18 cellular contexts compared by ENCODE assay signal in the genomic region with DNA sequence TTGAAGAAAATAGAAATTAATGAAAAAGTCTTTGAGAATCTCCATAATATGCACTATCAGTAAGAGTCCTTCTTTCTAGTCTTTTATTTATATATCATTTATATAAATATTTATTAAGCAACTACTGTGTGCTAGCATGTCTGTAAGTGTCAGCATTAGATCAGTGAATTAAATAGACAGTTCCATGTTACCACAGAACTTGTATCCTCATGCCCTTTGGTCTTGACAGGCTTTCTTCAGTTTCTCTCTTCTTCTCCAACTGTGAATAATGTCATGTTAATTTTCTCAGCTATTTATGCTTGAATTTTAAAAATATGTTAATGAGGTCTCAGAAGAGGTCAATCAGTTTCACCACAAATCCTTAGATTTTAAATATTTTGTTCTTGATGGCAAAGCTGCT.
DNase-seq lines count a peak whose midpoint lies in the region; ATAC-seq, FAIRE-seq and TF ChIP-seq lines count a peak whose summit lies in the region.
"Had no signal": no experiment of that assay in that cellular context is flagged by ENCODE, and none has a peak within 500 bp of the region (broad histone marks: within the 10 kb centered on the region; RNA-seq: fewer than 3 reads in every experiment).

No MANE protein-coding gene starts in this region.

- H3F3A ChIP-seq in SU-DHL-6 (ENCODE audit: insufficient read depth), result no peaks in the 10 kb centered on the region

- no peaks in the 10 kb centered on the region for H3K4me1 ChIP-seq in HCT116 (ENCODE audit: control insufficient read depth in 1 of 2, insufficient read depth in 2 of 2, low read length in 2 of 2)
- H3K4me1 ChIP-seq in keratinocyte (ENCODE audit: control insufficient read depth, extremely low read depth, insufficient read depth, low read length), result peaks cover 3% of the 10 kb centered on the region
- H3K4me1 ChIP-seq: BLaER1, Caco-2, HAP-1 had no signal

- H3K27me3 ChIP-seq in HCT116 (ENCODE audit: insufficient read depth, low read length), result no peaks in the 10 kb centered on the region
- no peaks in the 10 kb centered on the region for H3K27me3 ChIP-seq in SU-DHL-6 (ENCODE audit: low read length)
- no peaks in the 10 kb centered on the region for H3K27me3 ChIP-seq in keratinocyte (ENCODE audit: control insufficient read depth, extremely low read depth, insufficient read depth, low read length)
- H3K27me3 ChIP-seq: BLaER1 had no signal

- POLR2A ChIA-PET in HCT116 (lab: Charles Lee), result no interaction called here

- H3K9ac ChIP-seq in HCT116 (ENCODE audit: low read length), result no peak overlapping the region
- no peak overlapping the region for H3K9ac ChIP-seq in SU-DHL-6 (ENCODE audit: low read length)
- H3K9ac ChIP-seq in keratinocyte (ENCODE audit: control insufficient read depth, extremely low read depth, insufficient read depth, low read length), result no peak overlapping the region
- H3K9ac ChIP-seq: BLaER1 had no signal

- H3K36me3 ChIP-seq in HCT116 (ENCODE audit: control insufficient read depth in 1 of 2, insufficient read depth in 2 of 2, low read length in 2 of 2), result no peaks in the 10 kb centered on the region
- H3K36me3 ChIP-seq in SU-DHL-6 (ENCODE audit: low read length), result no peaks in the 10 kb centered on the region
- no peaks in the 10 kb centered on the region for H3K36me3 ChIP-seq in keratinocyte (ENCODE audit: control insufficient read depth in 2 of 2, extremely low read depth in 1 of 2, insufficient read depth in 2 of 2, low read length in 2 of 2)
- H3K36me3 ChIP-seq: BLaER1, HAP-1 had no signal

- FAIRE-seq in keratinocyte (lab: Jason Lieb, UNC), result no peak
- FAIRE-seq: GM12878, GM18507, H1, K562 had no signal

- H3K4me2 ChIP-seq in HCT116 (ENCODE audit: low read length), result no peak overlapping the region
- H3K4me2 ChIP-seq in SU-DHL-6 (ENCODE audit: low read depth, low read length, poor library complexity, severe bottlenecking), result peak overlapping the region; percentile 27
- no peak overlapping the region for H3K4me2 ChIP-seq in keratinocyte (ENCODE audit: control insufficient read depth, extremely low read depth, insufficient read depth, low read depth, low read length)
- H3K4me2 ChIP-seq: BLaER1 had no signal

- no TSS peak for BruUV-seq in HCT116 (replicated peaks; lab: Mats Ljungman, UMichigan)

- H2AFZ ChIP-seq in HCT116 (ENCODE audit: low read depth, low read length, poor library complexity, severe bottlenecking) (peak overlapping the region; percentile 57), SU-DHL-6 (ENCODE audit: low read depth, low read length, severe bottlenecking) (peak overlapping the region; percentile 80), keratinocyte (ENCODE audit: control insufficient read depth, low read length) (peak overlapping the region; percentile 44)

- H4K20me1 ChIP-seq in HCT116 (ENCODE audit: insufficient read depth), result no peaks in the 10 kb centered on the region
- no peaks in the 10 kb centered on the region for H4K20me1 ChIP-seq in SU-DHL-6 (ENCODE audit: low read depth, low read length)
- no peaks in the 10 kb centered on the region for H4K20me1 ChIP-seq in keratinocyte (ENCODE audit: control insufficient read depth, extremely low read depth, insufficient read depth, low read length)
- H4K20me1 ChIP-seq: BLaER1 had no signal

- no peak overlapping the region for H3K27ac ChIP-seq in HCT116 (ENCODE audit: low read depth, low read length)
- H3K27ac ChIP-seq in SU-DHL-6 (ENCODE audit: low read depth, low read length), result no peak overlapping the region
- H3K27ac ChIP-seq in keratinocyte (ENCODE audit: control insufficient read depth, insufficient read depth, low read length), result no peak overlapping the region
- H3K27ac ChIP-seq: BLaER1, HL-60 had no signal

- intact Hi-C loops in HCT116 (cut with micrococcal nuclease), result no loop called here

- H3K79me2 ChIP-seq in HCT116 (ENCODE audit: insufficient read depth, low read length), result no peaks in the 10 kb centered on the region
- H3K79me2 ChIP-seq in SU-DHL-6 (ENCODE audit: insufficient read depth, low read length), result no peaks in the 10 kb centered on the region
- no peaks in the 10 kb centered on the region for H3K79me2 ChIP-seq in keratinocyte (ENCODE audit: control insufficient read depth, insufficient read depth, low read length)

- H3K4me3 ChIP-seq in HCT116 (replicated peaks in 1 of 2; ENCODE audit: low read depth in 1 of 2, low read length in 2 of 2) (no peak overlapping the region), SU-DHL-6 (ENCODE audit: insufficient read depth, low read length, poor library complexity, severe bottlenecking) (no peak overlapping the region), keratinocyte (ENCODE audit: control insufficient read depth in 2 of 3, extremely low read depth in 1 of 3, insufficient read depth in 2 of 3, low read depth in 1 of 3, low read length in 3 of 3) (no peak overlapping the region)
- H3K4me3 ChIP-seq: BLaER1, GM12878, HAP-1, K562 had no signal

- no peak for TF ChIP-seq RAD21 in HCT116 (IDR thresholded peaks at IDR 0.05; ENCODE audit: low read depth)

- no peak for TF ChIP-seq POLR2A in HCT116 (IDR thresholded peaks at IDR 0.05; ENCODE audit: borderline replicate concordance, extremely low read depth, insufficient read depth, insufficient read length)

- DNase-seq in HCT116 (ENCODE audit: low read depth, low spot score), result no peak
- no peak for DNase-seq in keratinocyte (ENCODE audit: low read depth, low spot score)
- no peak for DNase-seq in ACHN
- no peak for DNase-seq in NOMO-1 treated with dmso at 0.1 percent for 144 hours (lab: John Stamatoyannopoulos, UW; ENCODE audit: unreplicated experiment)
- DNase-seq: AML-193; Caco-2; CD8-positive, alpha-beta memory T cell; HFFc6 had no signal

- H3K9me2 ChIP-seq in HCT116 (ENCODE audit: insufficient read depth), result no peaks in the 10 kb centered on the region
- H3K9me2 ChIP-seq in SU-DHL-6 (replicated peaks; ENCODE audit: insufficient read depth, low read length), result no peaks in the 10 kb centered on the region

- in situ Hi-C loops in ACHN (cut with HindIII; ENCODE audit: low pct_ligation_motif_present, low pct_unique_long_range_greater_than_20kb, low sequenced_read_pairs), result no loop called here

- TF ChIP-seq CTCF in HCT116 (IDR thresholded peaks at IDR 0.05 in 2 of 3, conservative IDR thresholded peaks at IDR 0.05 in 1 of 3; ENCODE audit: borderline replicate concordance in 1 of 3, insufficient read depth in 1 of 3, low read depth in 2 of 3, low read length in 2 of 3) (no peak), SU-DHL-6 (IDR thresholded peaks at IDR 0.05; ENCODE audit: insufficient read depth, low read length, poor library complexity, severe bottlenecking) (no peak), keratinocyte (optimal IDR thresholded peaks at IDR 0.05 in 1 of 3, IDR thresholded peaks at IDR 0.05 in 1 of 3, conservative IDR thresholded peaks at IDR 0.05 in 1 of 3; ENCODE audit: extremely low read depth in 1 of 3, insufficient read depth in 2 of 3, low read length in 3 of 3) (no peak)

- CTCF ChIA-PET in HCT116 (lab: Charles Lee), result no interaction called here

- H3K9me3 ChIP-seq in HCT116 (ENCODE audit: control insufficient read depth in 1 of 2, insufficient read depth in 1 of 2, low read depth in 1 of 2, low read length in 2 of 2), result no peaks in the 10 kb centered on the region
- no peaks in the 10 kb centered on the region for H3K9me3 ChIP-seq in SU-DHL-6 (ENCODE audit: insufficient read depth, low read length)
- no peaks in the 10 kb centered on the region for H3K9me3 ChIP-seq in keratinocyte (ENCODE audit: control insufficient read depth, low read depth, low read length)
- H3K9me3 ChIP-seq: BLaER1, Caco-2, HAP-1 had no signal

- ATAC-seq in HCT116 (no peak), GM18520 (IDR thresholded peaks at IDR 0.05; ENCODE audit: unreplicated experiment) (no peak), esophagus mucosa (no peak)
- ATAC-seq: GM12878, K562 had no signal

- dilution Hi-C loops in keratinocyte (cut with MboI; ENCODE audit: extremely low pct_ligation_motif_present, low sequenced_read_pairs), result no loop called here

- H3K9me1 ChIP-seq in keratinocyte (ENCODE audit: control insufficient read depth, extremely low read depth, insufficient read depth, low read length), result no peaks in the 10 kb centered on the region

- RAD21 ChIA-PET in HCT116 (lab: Charles Lee; ENCODE audit: low non-redundant PET in 1 of 2, low total read pairs in 2 of 2, uncharacterized antibody in 2 of 2, unreplicated experiment in 2 of 2), result no interaction called here

TF ChIP-seq in HCT116, 20 proteins besides CTCF, POLR2A, EP300 and RAD21:
- TF ChIP-seq, protein P1, sequence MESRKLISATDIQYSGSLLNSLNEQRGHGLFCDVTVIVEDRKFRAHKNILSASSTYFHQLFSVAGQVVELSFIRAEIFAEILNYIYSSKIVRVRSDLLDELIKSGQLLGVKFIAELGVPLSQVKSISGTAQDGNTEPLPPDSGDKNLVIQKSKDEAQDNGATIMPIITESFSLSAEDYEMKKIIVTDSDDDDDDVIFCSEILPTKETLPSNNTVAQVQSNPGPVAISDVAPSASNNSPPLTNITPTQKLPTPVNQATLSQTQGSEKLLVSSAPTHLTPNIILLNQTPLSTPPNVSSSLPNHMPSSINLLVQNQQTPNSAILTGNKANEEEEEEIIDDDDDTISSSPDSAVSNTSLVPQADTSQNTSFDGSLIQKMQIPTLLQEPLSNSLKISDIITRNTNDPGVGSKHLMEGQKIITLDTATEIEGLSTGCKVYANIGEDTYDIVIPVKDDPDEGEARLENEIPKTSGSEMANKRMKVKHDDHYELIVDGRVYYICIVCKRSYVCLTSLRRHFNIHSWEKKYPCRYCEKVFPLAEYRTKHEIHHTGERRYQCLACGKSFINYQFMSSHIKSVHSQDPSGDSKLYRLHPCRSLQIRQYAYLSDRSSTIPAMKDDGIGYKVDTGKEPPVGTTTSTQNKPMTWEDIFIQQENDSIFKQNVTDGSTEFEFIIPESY (IDR thresholded peaks at IDR 0.05; ENCODE audit: extremely low read depth, insufficient replicate concordance, low read length), result no peak
- TF ChIP-seq FOSL1 (IDR thresholded peaks at IDR 0.05; ENCODE audit: low read depth) (no peak), TCF7L2 (IDR thresholded peaks at IDR 0.05; ENCODE audit: borderline replicate concordance, extremely low read depth, insufficient read depth, insufficient read length) (no peak), ELF1 (IDR thresholded peaks at IDR 0.05; ENCODE audit: borderline replicate concordance, low read depth) (no peak), CBX3 (IDR thresholded peaks at IDR 0.05; ENCODE audit: low read depth) (no peak), EZH2 (IDR thresholded peaks at IDR 0.05) (no peak), JUND (IDR thresholded peaks at IDR 0.05) (no peak), SIN3A (IDR thresholded peaks at IDR 0.05; ENCODE audit: low read depth) (no peak), YY1 (IDR thresholded peaks at IDR 0.05; ENCODE audit: extremely low read depth, insufficient replicate concordance, low read depth, low read length) (no peak), CEBPB (IDR thresholded peaks at IDR 0.05; ENCODE audit: low read depth) (no peak), POLR2AphosphoS5 (IDR thresholded peaks at IDR 0.05; ENCODE audit: low read depth, low read length) (no peak), SRF (IDR thresholded peaks at IDR 0.05; ENCODE audit: low read depth) (no peak), EGR1 (IDR thresholded peaks at IDR 0.05; ENCODE audit: low read depth) (no peak)
TF ChIP-seq in HCT116: peak in this region for 0.
